1 cellular context compared by ENCODE assay signal in genomic region chr14:74648643-74649042, GRCh38.
TF ChIP-seq lines count a peak whose summit lies in the region.

No MANE protein-coding gene starts in this region.

TF ChIP-seq in HepG2, 621 proteins besides CTCF, POLR2A, EP300 and RAD21:
- TF ChIP-seq MLXIP (CRISPR knock-in tag; IDR thresholded peaks at IDR 0.05; ENCODE audit: borderline replicate concordance) (no peak), ZNF569 (CRISPR knock-in tag; IDR thresholded peaks at IDR 0.05; ENCODE audit: borderline replicate concordance) (no peak), MTA1 (CRISPR knock-in tag; IDR thresholded peaks at IDR 0.05; ENCODE audit: borderline replicate concordance) (no peak)
